Comparison of ENCODE assay signal across 1 cellular context in genomic region chr1:155052412-155053400, GRCh38.
TF ChIP-seq lines count a peak whose summit lies in the region.

No MANE protein-coding gene starts in this region.

TF ChIP-seq in GM12878, 131 proteins besides CTCF, POLR2A, EP300 and RAD21:
- no peak for TF ChIP-seq SRF (IDR thresholded peaks at IDR 0.05; ENCODE audit: low read depth in 2 of 2, low read length in 2 of 2)
- TF ChIP-seq SUPT20H (IDR thresholded peaks at IDR 0.05; ENCODE audit: borderline replicate concordance, control insufficient read depth, low read depth, low read length): no peak
- TF ChIP-seq SREBF1 (IDR thresholded peaks at IDR 0.05; ENCODE audit: low read length): no peak
- TF ChIP-seq MTA3 (IDR thresholded peaks at IDR 0.05; ENCODE audit: borderline replicate concordance, low read length): no peak
- no peak for TF ChIP-seq SIN3A (IDR thresholded peaks at IDR 0.05; ENCODE audit: low read depth, low read length)
- TF ChIP-seq IRF4 (IDR thresholded peaks at IDR 0.05; ENCODE audit: low read depth, low read length): no peak
- TF ChIP-seq RUNX3 (IDR thresholded peaks at IDR 0.05; ENCODE audit: low read length): no peak
- no peak for TF ChIP-seq NR2F1 (conservative IDR thresholded peaks at IDR 0.05)
- TF ChIP-seq HCFC1 (IDR thresholded peaks at IDR 0.05; ENCODE audit: low read length): no peak
- TF ChIP-seq PAX8 (IDR thresholded peaks at IDR 0.05): no peak
